8 cellular contexts compared by ENCODE assay signal in the genomic region with DNA sequence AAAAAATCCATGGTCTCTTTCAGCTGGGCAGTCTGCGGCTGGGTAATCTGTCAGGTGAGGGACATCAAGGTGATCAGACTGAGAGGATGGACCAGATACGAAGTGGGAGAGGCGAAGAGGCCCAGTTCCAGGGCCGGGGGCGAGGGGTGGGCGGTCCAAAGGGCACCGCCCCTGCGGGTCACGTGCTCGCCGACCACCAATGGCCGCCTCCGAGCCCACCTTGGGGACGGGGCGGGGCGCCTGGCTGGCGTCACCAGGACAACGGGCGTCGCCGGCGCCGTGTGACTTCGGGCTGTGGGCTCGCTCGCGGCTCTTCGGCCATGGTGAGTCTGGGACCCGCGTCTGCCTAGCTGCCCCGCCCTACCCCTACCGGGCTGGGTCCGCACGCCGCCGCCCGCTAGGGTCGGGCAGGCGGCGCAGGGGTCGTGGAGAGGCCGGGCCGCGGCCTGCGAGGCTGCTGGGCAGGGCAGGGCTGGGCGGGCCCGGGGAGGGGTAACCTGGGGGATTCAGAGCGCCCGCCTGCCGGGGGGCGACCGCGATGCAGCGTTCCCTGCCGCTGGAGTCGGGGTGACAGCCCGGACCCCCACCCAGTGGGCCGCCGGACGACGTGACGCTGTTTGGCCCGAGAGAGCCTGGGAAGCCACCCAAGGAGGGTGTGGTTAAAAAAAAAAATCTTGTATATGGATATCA. TPM values are rescaled to one million over a fixed set of nuclear protein-coding genes. Genes with fewer than 3 reads are reported as not detected.
DNase-seq lines count a peak whose midpoint lies in the region; ATAC-seq, FAIRE-seq and TF ChIP-seq lines count a peak whose summit lies in the region.

A gene with protein sequence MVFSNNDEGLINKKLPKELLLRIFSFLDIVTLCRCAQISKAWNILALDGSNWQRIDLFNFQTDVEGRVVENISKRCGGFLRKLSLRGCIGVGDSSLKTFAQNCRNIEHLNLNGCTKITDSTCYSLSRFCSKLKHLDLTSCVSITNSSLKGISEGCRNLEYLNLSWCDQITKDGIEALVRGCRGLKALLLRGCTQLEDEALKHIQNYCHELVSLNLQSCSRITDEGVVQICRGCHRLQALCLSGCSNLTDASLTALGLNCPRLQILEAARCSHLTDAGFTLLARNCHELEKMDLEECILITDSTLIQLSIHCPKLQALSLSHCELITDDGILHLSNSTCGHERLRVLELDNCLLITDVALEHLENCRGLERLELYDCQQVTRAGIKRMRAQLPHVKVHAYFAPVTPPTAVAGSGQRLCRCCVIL (plus strand): TSS at position 250 of the 690 bp plus-strand sequence. CDS start 71 bp downstream, at position 321.

- no peak for TF ChIP-seq CTCF in AG09319 (IDR thresholded peaks at IDR 0.05; ENCODE audit: low read depth, low read length)
- no peak for TF ChIP-seq CTCF in MCF 10A (IDR thresholded peaks at IDR 0.05; ENCODE audit: unreplicated experiment)
- TF ChIP-seq CTCF in gastrocnemius medialis (IDR thresholded peaks at IDR 0.05 in 4 of 5, conservative IDR thresholded peaks at IDR 0.05 in 1 of 5), result no peak

- H3K36me3 Mint-ChIP-seq in MCF 10A (ENCODE audit: insufficient read depth, unreplicated experiment), result peaks cover 8% of the 10 kb centered on the region

- BruUV-seq in MCF 10A (replicated peaks; lab: Mats Ljungman, UMichigan), result no TSS peak

- peak; percentile 82 for ATAC-seq in HG03565 (IDR thresholded peaks at IDR 0.05; ENCODE audit: unreplicated experiment)
- peak in 1 of 2 donors; percentile 26 for ATAC-seq in gastrocnemius medialis

- H3K27me3 Mint-ChIP-seq in MCF 10A (ENCODE audit: insufficient read depth, unreplicated experiment), result no peaks in the 10 kb centered on the region

- FAIRE-seq in GM18507 (lab: Jason Lieb, UNC), result no peak

- peak within 1 kb of the TSS; percentile 85 for H3K27ac Mint-ChIP-seq in MCF 10A (ENCODE audit: low read depth, unreplicated experiment)

- H3K36me3 ChIP-seq in gastrocnemius medialis, result no peaks in the 10 kb centered on the region

- H3K9me3 ChIP-seq in iPS-18c (ENCODE audit: control insufficient read depth, insufficient read depth, low read length) (no peaks in the 10 kb centered on the region), gastrocnemius medialis (no peaks in the 10 kb centered on the region)

- POLR2A ChIA-PET in MCF 10A (lab: Yijun Ruan, JAX), result interaction anchor here (0.6 to 3.1 kb wide), 13 partner anchors 14 to 162 kb away, joined by 3 to 34 read pairs (median 4); no protein-coding TSS in a partner anchor

- DNase-seq in AG09319 (ENCODE audit: extremely low read depth, low read depth) (peak; percentile 10), GM18507 (ENCODE audit: extremely low spot score, insufficient read length, low read depth) (peak; percentile 22), OCI-M2 (lab: John Stamatoyannopoulos, UW; ENCODE audit: unreplicated experiment) (peak; percentile 18), MCF 10A (ENCODE audit: unreplicated experiment) (peak; percentile 76), gastrocnemius medialis (no peak), activated gamma-delta T cell (lab: John Stamatoyannopoulos, UW) (no peak)

- no peaks in the 10 kb centered on the region for H3K9me3 Mint-ChIP-seq in MCF 10A (ENCODE audit: unreplicated experiment)

- peaks cover 11% of the 10 kb centered on the region for H3K4me1 Mint-ChIP-seq in MCF 10A (ENCODE audit: insufficient read depth, unreplicated experiment)

- H3K27ac ChIP-seq in gastrocnemius medialis, result no peak within 1 kb of the TSS

- H3K4me3 Mint-ChIP-seq in MCF 10A (ENCODE audit: unreplicated experiment), result peak within 1 kb of the TSS; percentile 75

- CTCF ChIA-PET in MCF 10A (lab: Yijun Ruan, JAX), result interaction anchor here (0.6 to 2.5 kb wide), 6 partner anchors 10 to 423 kb away, joined by 3 to 9 read pairs (median 4); no protein-coding TSS in a partner anchor

- peaks cover 0 to 10% (median 0%) of the 10 kb centered on the region in 3 donors for H3K27me3 ChIP-seq in gastrocnemius medialis

- intact Hi-C loops in MCF 10A (cut with micrococcal nuclease), result loop anchor here (5.0 kb wide), 1 partner anchor 80 kb away; no protein-coding TSS in a partner anchor
- intact Hi-C loops in gastrocnemius medialis (cut with DNase I; ENCODE audit: low total_unique reads), result no loop called here

- in situ Hi-C loops in gastrocnemius medialis (cut with MboI; ENCODE audit: low sequenced_read_pairs in 4 of 4), result no loop called here

- peak within 1 kb of the TSS; percentile 77 for H3K4me3 ChIP-seq in iPS-18c (ENCODE audit: insufficient read depth, low read depth, low read length)
- peak within 1 kb of the TSS; percentile 55 to 66 (median 59) for H3K4me3 ChIP-seq in gastrocnemius medialis

- no peak for TF ChIP-seq POLR2A in gastrocnemius medialis (IDR thresholded peaks at IDR 0.05)

- peaks cover 0 to 6% of the 10 kb centered on the region in 2 donors for H3K4me1 ChIP-seq in gastrocnemius medialis

RNA-seq across cellular contexts. Expression of the gene that starts here (rescaled TPM):
- total RNA-seq in MCF 10A (2022), result 9.6 and 9.8 TPM in 2 replicates
- 1 to 10 TPM in 1 of 4 donors, under 1 TPM in 2, not detected in 1; 0.24 to 1.9 (median 0.82) TPM for total RNA-seq in gastrocnemius medialis

Comparison
In these comparisons a context has a peak if more than half of its experiments do, and no peak if none do; other contexts are left out.
1. DNase-seq: peak in AG09319 (single experiment), GM18507 (single experiment), OCI-M2 (single experiment) and MCF 10A (single experiment); none in gastrocnemius medialis (0 of 2) and activated gamma-delta T cell (single experiment).